In the genomic region with DNA sequence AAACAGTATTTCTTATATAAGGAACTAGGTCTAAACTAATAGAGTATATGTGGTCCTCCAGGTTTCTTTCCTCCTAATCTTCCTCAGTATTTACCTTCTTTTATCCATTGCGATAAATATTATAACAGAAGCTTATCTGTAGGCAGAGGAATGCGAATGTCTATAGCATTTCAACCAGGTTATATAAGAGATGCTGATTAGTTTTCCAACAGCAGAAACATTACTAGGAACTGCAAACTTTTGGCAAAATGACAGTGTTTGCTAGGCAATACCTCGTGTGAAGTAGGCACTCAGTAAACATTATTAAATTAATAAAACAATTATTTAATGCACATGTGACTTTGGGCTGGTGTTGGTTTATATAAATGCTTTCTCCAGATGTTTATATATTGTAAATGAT, we compare ENCODE assay signal across 29 cellular contexts.
"Had no signal": no experiment of that assay in that cellular context is flagged by ENCODE, and none has a peak within 500 bp of the region (broad histone marks: within the 10 kb centered on the region; RNA-seq: fewer than 3 reads in every experiment).

No MANE protein-coding gene starts in this region.

- H3K36me3 ChIP-seq: stomach, suprapubic skin, thoracic aorta, thyroid gland, tibial artery, tibial nerve, transverse colon, upper lobe of left lung, upper lobe of right lung, uterus, vagina had no signal

- H3K4me3 Mint-ChIP-seq: stimulated activated effector memory CD8-positive, alpha-beta T cell treated with anti-CD3 and anti-CD28 coated beads, Interleukin-12 subunit alpha, Interleukin-12 subunit beta, amount 100 ng/mL, for 72 hours; stimulated activated memory B cell treated with anti-CD40 and anti-IgM and Interleukin-4, amounts not matched to agents 10 μg/mL and 1 μg/mL and 100 μg/mL, for 72 hours; stimulated activated naive B cell treated with anti-CD40 and anti-IgM and Interleukin-4, amounts not matched to agents 10 μg/mL and 1 μg/mL and 100 μg/mL, for 72 hours; stimulated activated naive CD8-positive, alpha-beta T cell treated with anti-CD3 and anti-CD28 coated beads, Interleukin-15, amount 100 ng/mL, for 72 hours; stimulated activated naive CD8-positive, alpha-beta T cell treated with anti-CD3 and anti-CD28 coated beads, Interleukin-15, Interleukin-2, amounts not matched to agents 100 ng/mL and 50 ng/mL, for 24 hours; type B pancreatic cell had no signal

- H3K27me3 Mint-ChIP-seq: stimulated activated memory B cell treated with anti-CD40 and anti-IgM and Interleukin-4, amounts not matched to agents 10 μg/mL and 1 μg/mL and 100 μg/mL, for 72 hours; stimulated activated naive B cell treated with anti-CD40 and anti-IgM and Interleukin-4, amounts not matched to agents 10 μg/mL and 1 μg/mL and 100 μg/mL, for 72 hours; stimulated activated naive CD8-positive, alpha-beta T cell treated with anti-CD3 and anti-CD28 coated beads, Interleukin-15, amount 100 ng/mL, for 72 hours; stimulated activated naive CD8-positive, alpha-beta T cell treated with anti-CD3 and anti-CD28 coated beads, Interleukin-15, Interleukin-2, amounts not matched to agents 100 ng/mL and 50 ng/mL, for 24 hours; type B pancreatic cell had no signal

- H3K9me3 Mint-ChIP-seq: stimulated activated effector memory CD8-positive, alpha-beta T cell treated with anti-CD3 and anti-CD28 coated beads, Interleukin-12 subunit alpha, Interleukin-12 subunit beta, amount 100 ng/mL, for 72 hours; stimulated activated memory B cell treated with anti-CD40 and anti-IgM and Interleukin-4, amounts not matched to agents 10 μg/mL and 1 μg/mL and 100 μg/mL, for 72 hours; stimulated activated naive B cell treated with anti-CD40 and anti-IgM and Interleukin-4, amounts not matched to agents 10 μg/mL and 1 μg/mL and 100 μg/mL, for 72 hours; stimulated activated naive CD8-positive, alpha-beta T cell treated with anti-CD3 and anti-CD28 coated beads, Interleukin-15, amount 100 ng/mL, for 72 hours; stimulated activated naive CD8-positive, alpha-beta T cell treated with anti-CD3 and anti-CD28 coated beads, Interleukin-15, Interleukin-2, amounts not matched to agents 100 ng/mL and 50 ng/mL, for 24 hours; type B pancreatic cell had no signal

- H3K9me3 ChIP-seq: stomach, suprapubic skin, testis, thoracic aorta, thyroid gland, tibial artery, tibial nerve, transverse colon, upper lobe of left lung, upper lobe of right lung, uterus, vagina had no signal

- H3K27me3 ChIP-seq: stomach, suprapubic skin, testis, thyroid gland, tibial artery, tibial nerve, transverse colon, upper lobe of left lung, upper lobe of right lung, uterus, vagina had no signal

- H3K27ac Mint-ChIP-seq: stimulated activated effector memory CD8-positive, alpha-beta T cell treated with anti-CD3 and anti-CD28 coated beads, Interleukin-12 subunit alpha, Interleukin-12 subunit beta, amount 100 ng/mL, for 72 hours; stimulated activated memory B cell treated with anti-CD40 and anti-IgM and Interleukin-4, amounts not matched to agents 10 μg/mL and 1 μg/mL and 100 μg/mL, for 72 hours; stimulated activated naive B cell treated with anti-CD40 and anti-IgM and Interleukin-4, amounts not matched to agents 10 μg/mL and 1 μg/mL and 100 μg/mL, for 72 hours; stimulated activated naive CD8-positive, alpha-beta T cell treated with anti-CD3 and anti-CD28 coated beads, Interleukin-15, amount 100 ng/mL, for 72 hours; stimulated activated naive CD8-positive, alpha-beta T cell treated with anti-CD3 and anti-CD28 coated beads, Interleukin-15, Interleukin-2, amounts not matched to agents 100 ng/mL and 50 ng/mL, for 24 hours; type B pancreatic cell had no signal

- H3K4me1 Mint-ChIP-seq: stimulated activated effector memory CD8-positive, alpha-beta T cell treated with anti-CD3 and anti-CD28 coated beads, Interleukin-12 subunit alpha, Interleukin-12 subunit beta, amount 100 ng/mL, for 72 hours; stimulated activated memory B cell treated with anti-CD40 and anti-IgM and Interleukin-4, amounts not matched to agents 10 μg/mL and 1 μg/mL and 100 μg/mL, for 72 hours; stimulated activated naive B cell treated with anti-CD40 and anti-IgM and Interleukin-4, amounts not matched to agents 10 μg/mL and 1 μg/mL and 100 μg/mL, for 72 hours; stimulated activated naive CD8-positive, alpha-beta T cell treated with anti-CD3 and anti-CD28 coated beads, Interleukin-15, amount 100 ng/mL, for 72 hours had no signal

- H3K36me3 Mint-ChIP-seq: stimulated activated effector memory CD8-positive, alpha-beta T cell treated with anti-CD3 and anti-CD28 coated beads, Interleukin-12 subunit alpha, Interleukin-12 subunit beta, amount 100 ng/mL, for 72 hours; stimulated activated memory B cell treated with anti-CD40 and anti-IgM and Interleukin-4, amounts not matched to agents 10 μg/mL and 1 μg/mL and 100 μg/mL, for 72 hours; stimulated activated naive B cell treated with anti-CD40 and anti-IgM and Interleukin-4, amounts not matched to agents 10 μg/mL and 1 μg/mL and 100 μg/mL, for 72 hours; type B pancreatic cell had no signal

- H3K27ac ChIP-seq: stomach, suprapubic skin, testis, thoracic aorta, thyroid gland, tibial artery, tibial nerve, transverse colon, upper lobe of left lung, upper lobe of right lung, uterus, vagina had no signal

- FAIRE-seq: urothelium cell line had no signal

- H3K4me3 ChIP-seq: stomach, suprapubic skin, testis, thoracic aorta, thyroid gland, tibial artery, tibial nerve, transverse colon, upper lobe of left lung, upper lobe of right lung, uterus, vagina had no signal

- H3K4me1 ChIP-seq: suprapubic skin, testis, thyroid gland, tibial artery, tibial nerve, transverse colon, upper lobe of left lung, upper lobe of right lung, uterus, vagina had no signal

- DNase-seq: stimulated activated CD4-positive, alpha-beta T cell treated with anti-CD3 and anti-CD28 coated beads, Interleukin-2, amount 100 ng/mL, for 48 hours; stimulated activated CD4-positive, alpha-beta T cell treated with anti-CD3 and anti-CD28 coated beads, Interleukin-4, amount 100 ng/mL, for 1 hour; stimulated activated CD4-positive, alpha-beta T cell treated with anti-CD3 and anti-CD28 coated beads, Interleukin-4, amount 100 ng/mL, for 24 hours; stimulated activated CD4-positive, alpha-beta T cell treated with anti-CD3 and anti-CD28 coated beads, Interleukin-4, amount 100 ng/mL, for 4 hours; stimulated activated CD8-positive, alpha-beta memory T cell treated with anti-CD3 and anti-CD28 coated beads, Interleukin-4, amount 100 ng/mL, for 48 hours; stimulated activated naive B cell treated with anti-CD40 and anti-IgM and Interleukin-4, amounts not matched to agents 10 μg/mL and 1 μg/mL and 100 μg/mL, for 72 hours; stimulated activated naive CD4-positive, alpha-beta T cell; stimulated activated naive CD4-positive, alpha-beta T cell treated with Interleukin-2 at 50 U/mL for 16 hours; stimulated activated naive CD8-positive, alpha-beta T cell treated with anti-CD3 and anti-CD28 coated beads, Interleukin-15, amount 100 ng/mL, for 72 hours; stimulated activated naive CD8-positive, alpha-beta T cell treated with anti-CD3 and anti-CD28 coated beads, Interleukin-15, Interleukin-2, amounts not matched to agents 100 U/mL and 50 U/mL, for 24 hours; stomach; substantia nigra; testis; thyroid gland; tibial artery; transverse colon; trophoblast cell; upper lobe of left lung; upper lobe of right lung; uterus had no signal
